27 cellular contexts compared by ENCODE assay signal in the genomic region with DNA sequence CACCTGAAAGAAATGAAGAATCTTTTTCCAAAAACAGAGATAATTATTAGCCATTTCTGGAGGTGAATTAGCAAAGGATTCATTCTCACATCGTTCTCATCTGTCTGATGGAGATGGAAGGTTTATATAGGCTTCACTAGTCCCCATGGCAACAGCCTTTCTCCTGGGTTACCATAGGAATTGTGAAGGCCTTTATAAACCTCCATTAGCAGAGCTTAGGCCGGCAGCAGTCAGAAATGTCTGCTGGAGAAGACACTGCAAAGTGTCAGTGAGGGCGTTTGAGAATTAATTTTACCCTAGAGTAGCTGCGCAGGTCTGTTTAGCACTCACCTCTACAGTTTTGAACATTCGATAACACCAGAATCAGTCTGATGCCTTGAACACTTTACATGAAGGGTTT.
"Had no signal": no experiment of that assay in that cellular context is flagged by ENCODE, and none has a peak within 500 bp of the region (broad histone marks: within the 10 kb centered on the region; RNA-seq: fewer than 3 reads in every experiment).

No MANE protein-coding gene starts in this region.

- H3K4me3 ChIP-seq: MG63 had no signal

- H3K4me3 Mint-ChIP-seq: activated CD4-positive, alpha-beta T cell treated with anti-CD3 and anti-CD28 coated beads, Interleukin-2, amount 10 ng/mL, durations not matched to agents 24 days and 14 days; activated CD8-positive, alpha-beta memory T cell treated with anti-CD3 and anti-CD28 coated beads, Interleukin-2, amount 10 ng/mL, durations not matched to agents 7 days and 5 days; activated naive CD4-positive, alpha-beta T cell treated with anti-CD3 and anti-CD28 coated beads, Interleukin-2, amount 50 U/mL, for 24 hours; activated T-cell treated with anti-CD3 and anti-CD28 coated beads, Interleukin-2, amount 50 U/mL, for 24 hours; activated T-helper 1 cell treated with anti-CD3 and anti-CD28 coated beads, Interleukin-12 subunit alpha, Interleukin-12 subunit beta, Interleukin-2, Interleukin-4 antibody, amounts not matched to agents 30 ng/mL and 10 ng/mL and 1 ng/mL, durations not matched to agents 14 hours and 24 hours and 36 hours; central memory CD8-positive, alpha-beta T cell; T-helper 1 cell treated with Interleukin-12 subunit alpha and Interleukin-12 subunit beta and Interleukin-4 antibody, amounts not matched to agents 30 μg/mL and 1 μg/mL, for 36 hours; WTC11 had no signal

- H3K4me1 Mint-ChIP-seq: activated CD4-positive, alpha-beta T cell treated with anti-CD3 and anti-CD28 coated beads, Interleukin-2, amount 10 ng/mL, durations not matched to agents 24 days and 14 days; activated CD8-positive, alpha-beta memory T cell treated with anti-CD3 and anti-CD28 coated beads, Interleukin-2, amount 10 ng/mL, durations not matched to agents 7 days and 5 days; activated naive CD4-positive, alpha-beta T cell treated with anti-CD3 and anti-CD28 coated beads, Interleukin-2, amount 50 U/mL, for 24 hours; central memory CD8-positive, alpha-beta T cell; WTC11 had no signal

- DNase-seq: activated CD4-positive, alpha-beta T cell treated with anti-CD3 and anti-CD28 coated beads, Interleukin-2, amount 10 ng/mL, durations not matched to agents 24 days and 14 days; activated CD4-positive, alpha-beta T cell treated with anti-CD3 and anti-CD28 coated beads, Interleukin-2, amount 50 U/mL, for 48 hours; activated CD4-positive, CD25-positive, alpha-beta regulatory T cell treated with anti-CD3 and anti-CD28 coated beads, Interleukin-2, amount 50 U/mL, for 72 hours; activated CD8-positive, alpha-beta memory T cell treated with anti-CD3 and anti-CD28 coated beads, Interleukin-2, amount 10 ng/mL, durations not matched to agents 7 days and 5 days; activated effector memory CD4-positive, alpha-beta T cell treated with Interleukin-2 at 50 U/mL for 16 hours; activated naive CD4-positive, alpha-beta T cell; activated T-cell treated with anti-CD3 and anti-CD28 coated beads, Interleukin-2, amount 50 U/mL, for 24 hours; aorta; MG63; MV-4-11; NCI-H1092 treated with DMSO at 0.1 percent for 48 hours; NCI-H1436 treated with DMSO at 0.1 percent for 48 hours; NCI-H187; NCI-H2081; NCI-H2171 treated with DMSO at 0.1 percent for 48 hours; NCI-H345; NCI-H510A; NCI-H526 treated with DMSO at 0.1 percent for 48 hours; PC-3; SHP77 had no signal

- H3K36me3 Mint-ChIP-seq: activated CD8-positive, alpha-beta memory T cell treated with anti-CD3 and anti-CD28 coated beads, Interleukin-2, amount 10 ng/mL, durations not matched to agents 7 days and 5 days; activated naive CD4-positive, alpha-beta T cell treated with anti-CD3 and anti-CD28 coated beads, Interleukin-2, amount 50 U/mL, for 24 hours; WTC11 had no signal

- H3K9me3 ChIP-seq: MG63 had no signal

- ATAC-seq: activated CD8-positive, alpha-beta memory T cell treated with anti-CD3 and anti-CD28 coated beads, Interleukin-2, amount 10 ng/mL, durations not matched to agents 7 days and 5 days; PC-3; WTC11 had no signal

- H3K9me3 Mint-ChIP-seq: activated CD4-positive, alpha-beta T cell treated with anti-CD3 and anti-CD28 coated beads, Interleukin-2, amount 10 ng/mL, durations not matched to agents 24 days and 14 days; activated naive CD4-positive, alpha-beta T cell treated with anti-CD3 and anti-CD28 coated beads, Interleukin-2, amount 50 U/mL, for 24 hours; activated T-cell treated with anti-CD3 and anti-CD28 coated beads, Interleukin-2, amount 50 U/mL, for 24 hours; activated T-helper 1 cell treated with anti-CD3 and anti-CD28 coated beads, Interleukin-12 subunit alpha, Interleukin-12 subunit beta, Interleukin-2, Interleukin-4 antibody, amounts not matched to agents 30 ng/mL and 10 ng/mL and 1 ng/mL, durations not matched to agents 14 hours and 24 hours and 36 hours; central memory CD8-positive, alpha-beta T cell; T-helper 1 cell treated with Interleukin-12 subunit alpha and Interleukin-12 subunit beta and Interleukin-4 antibody, amounts not matched to agents 30 μg/mL and 1 μg/mL, for 36 hours had no signal

- FAIRE-seq: bronchial epithelial cell, RCC 7860 had no signal

- H3K36me3 ChIP-seq: MG63 had no signal

- H3K27ac Mint-ChIP-seq: activated CD4-positive, alpha-beta T cell treated with anti-CD3 and anti-CD28 coated beads, Interleukin-2, amount 10 ng/mL, durations not matched to agents 24 days and 14 days; activated CD8-positive, alpha-beta memory T cell treated with anti-CD3 and anti-CD28 coated beads, Interleukin-2, amount 10 ng/mL, durations not matched to agents 7 days and 5 days; activated naive CD4-positive, alpha-beta T cell treated with anti-CD3 and anti-CD28 coated beads, Interleukin-2, amount 50 U/mL, for 24 hours; activated T-cell treated with anti-CD3 and anti-CD28 coated beads, Interleukin-2, amount 50 U/mL, for 24 hours; activated T-helper 1 cell treated with anti-CD3 and anti-CD28 coated beads, Interleukin-12 subunit alpha, Interleukin-12 subunit beta, Interleukin-2, Interleukin-4 antibody, amounts not matched to agents 30 ng/mL and 10 ng/mL and 1 ng/mL, durations not matched to agents 14 hours and 24 hours and 36 hours; T-helper 1 cell treated with Interleukin-12 subunit alpha and Interleukin-12 subunit beta and Interleukin-4 antibody, amounts not matched to agents 30 μg/mL and 1 μg/mL, for 36 hours; WTC11 had no signal

- H3K27me3 ChIP-seq: MG63 had no signal
